Comparison of ENCODE assay signal across 7 cellular contexts in the genomic region with DNA sequence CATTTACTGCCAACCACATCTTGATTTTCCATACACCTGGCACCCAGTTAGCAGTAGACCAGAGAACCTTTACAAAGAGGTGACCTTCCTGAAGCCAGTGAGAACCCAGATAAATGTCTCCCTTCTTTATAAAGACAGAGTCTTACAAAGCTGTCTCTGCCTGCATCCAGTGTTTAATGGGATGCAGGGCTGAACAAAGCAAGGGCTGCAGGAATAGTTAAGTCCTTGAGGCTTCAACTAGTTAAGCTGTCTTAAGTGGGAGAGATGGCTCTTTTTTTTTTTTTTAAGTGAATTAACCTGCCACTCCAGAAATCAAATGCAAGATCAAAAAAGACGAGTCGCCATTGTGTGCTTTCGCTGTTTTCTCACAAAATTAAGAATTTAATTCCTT. TPM values are rescaled to one million over a fixed set of nuclear protein-coding genes. Genes with fewer than 3 reads are reported as not detected.
DNase-seq lines count a peak whose midpoint lies in the region; ATAC-seq and TF ChIP-seq lines count a peak whose summit lies in the region.

No MANE protein-coding gene starts in this region.

- H3K36me3 ChIP-seq in iPS-15b (ENCODE audit: control insufficient read depth, insufficient read depth, low read length), result no peaks in the 10 kb centered on the region

- H3K27me3 ChIP-seq in iPS-15b (ENCODE audit: control insufficient read depth, insufficient read depth, low read length), result no peaks in the 10 kb centered on the region

- no peak for ATAC-seq in activated CD8-positive, alpha-beta T cell treated with anti-CD3 and anti-CD28 coated beads, Interleukin-2, amount 10 ng/mL, durations not matched to agents 7 days and 5 days
- no peak for ATAC-seq in stimulated activated memory B cell treated with anti-CD40 and anti-IgM and Interleukin-4, amounts not matched to agents 10 μg/mL and 1 μg/mL and 100 μg/mL, for 72 hours
- no peak for ATAC-seq in HG03565 (IDR thresholded peaks at IDR 0.05; ENCODE audit: unreplicated experiment)

- peaks cover 3% of the 10 kb centered on the region; the same call in 1 of the 2 replicates for H3K27me3 Mint-ChIP-seq in HFFc6 (ENCODE audit: insufficient read depth)
- H3K27me3 Mint-ChIP-seq in activated CD8-positive, alpha-beta T cell treated with anti-CD3 and anti-CD28 coated beads, Interleukin-2, amount 10 ng/mL, durations not matched to agents 7 days and 5 days (ENCODE audit: low read depth), result no peaks in the 10 kb centered on the region
- no peaks in the 10 kb centered on the region for H3K27me3 Mint-ChIP-seq in stimulated activated memory B cell treated with anti-CD40 and anti-IgM and Interleukin-4, amounts not matched to agents 10 μg/mL and 1 μg/mL and 100 μg/mL, for 72 hours

- DNase-seq in HFFc6 (no peak), GM19240 (ENCODE audit: insufficient read length, low spot score) (no peak), NCI-H526 treated with DMSO at 0.1 percent for 48 hours (lab: John Stamatoyannopoulos, UW) (no peak)
- DNase-seq in activated CD8-positive, alpha-beta T cell treated with anti-CD3 and anti-CD28 coated beads, Interleukin-2, amount 10 ng/mL, durations not matched to agents 7 days and 5 days, result no peak

- peak overlapping the region; percentile 99 for H3K27ac Mint-ChIP-seq in HFFc6
- peak overlapping the region; percentile 97 for H3K27ac Mint-ChIP-seq in activated CD8-positive, alpha-beta T cell treated with anti-CD3 and anti-CD28 coated beads, Interleukin-2, amount 10 ng/mL, durations not matched to agents 7 days and 5 days
- H3K27ac Mint-ChIP-seq in stimulated activated memory B cell treated with anti-CD40 and anti-IgM and Interleukin-4, amounts not matched to agents 10 μg/mL and 1 μg/mL and 100 μg/mL, for 72 hours, result peak overlapping the region; percentile 97

- H3K9ac ChIP-seq in iPS-15b (ENCODE audit: low read depth, low read length), result no peak overlapping the region

- H3K9me3 ChIP-seq in iPS-15b (ENCODE audit: control insufficient read depth, insufficient read depth, low read length), result no peaks in the 10 kb centered on the region

- CTCF ChIA-PET in activated CD8-positive, alpha-beta T cell treated with anti-CD3 and anti-CD28 coated beads, Interleukin-2, amount 10 ng/mL, durations not matched to agents 7 days and 5 days (lab: Charles Lee), result interaction anchor here (1.4 to 14.0 kb wide), 11 partner anchors 9 to 454 kb away, joined by 8 to 1017 read pairs (median 42); no protein-coding TSS in a partner anchor

- H3K9me3 Mint-ChIP-seq in HFFc6, result no peaks in the 10 kb centered on the region
- H3K9me3 Mint-ChIP-seq in activated CD8-positive, alpha-beta T cell treated with anti-CD3 and anti-CD28 coated beads, Interleukin-2, amount 10 ng/mL, durations not matched to agents 7 days and 5 days (ENCODE audit: insufficient read depth), result no peaks in the 10 kb centered on the region
- no peaks in the 10 kb centered on the region for H3K9me3 Mint-ChIP-seq in stimulated activated memory B cell treated with anti-CD40 and anti-IgM and Interleukin-4, amounts not matched to agents 10 μg/mL and 1 μg/mL and 100 μg/mL, for 72 hours

- peaks cover 23% of the 10 kb centered on the region for H3K4me1 ChIP-seq in iPS-15b (ENCODE audit: control insufficient read depth, insufficient read depth, low read length)

- H3K4me1 Mint-ChIP-seq in HFFc6 (ENCODE audit: low read depth), result peaks cover 71% of the 10 kb centered on the region
- peaks cover 45% of the 10 kb centered on the region for H3K4me1 Mint-ChIP-seq in activated CD8-positive, alpha-beta T cell treated with anti-CD3 and anti-CD28 coated beads, Interleukin-2, amount 10 ng/mL, durations not matched to agents 7 days and 5 days (ENCODE audit: low read depth)
- peaks cover 38% of the 10 kb centered on the region for H3K4me1 Mint-ChIP-seq in stimulated activated memory B cell treated with anti-CD40 and anti-IgM and Interleukin-4, amounts not matched to agents 10 μg/mL and 1 μg/mL and 100 μg/mL, for 72 hours

- peak overlapping the region; percentile 100 for H3K4me3 Mint-ChIP-seq in HFFc6
- peak overlapping the region; percentile 100 for H3K4me3 Mint-ChIP-seq in activated CD8-positive, alpha-beta T cell treated with anti-CD3 and anti-CD28 coated beads, Interleukin-2, amount 10 ng/mL, durations not matched to agents 7 days and 5 days
- H3K4me3 Mint-ChIP-seq in stimulated activated memory B cell treated with anti-CD40 and anti-IgM and Interleukin-4, amounts not matched to agents 10 μg/mL and 1 μg/mL and 100 μg/mL, for 72 hours, result peak overlapping the region; percentile 96

- H3K4me3 ChIP-seq in iPS-15b (ENCODE audit: low read depth, low read length), result peak overlapping the region; percentile 80

- peaks cover 22% of the 10 kb centered on the region for H3K36me3 Mint-ChIP-seq in HFFc6 (ENCODE audit: low read depth)
- H3K36me3 Mint-ChIP-seq in activated CD8-positive, alpha-beta T cell treated with anti-CD3 and anti-CD28 coated beads, Interleukin-2, amount 10 ng/mL, durations not matched to agents 7 days and 5 days (ENCODE audit: low read depth), result peaks cover 19% of the 10 kb centered on the region
- H3K36me3 Mint-ChIP-seq in stimulated activated memory B cell treated with anti-CD40 and anti-IgM and Interleukin-4, amounts not matched to agents 10 μg/mL and 1 μg/mL and 100 μg/mL, for 72 hours, result peaks cover 6% of the 10 kb centered on the region

- no peak for TF ChIP-seq CTCF in HFFc6 (IDR thresholded peaks at IDR 0.05)

- POLR2A ChIA-PET in activated CD8-positive, alpha-beta T cell treated with anti-CD3 and anti-CD28 coated beads, Interleukin-2, amount 10 ng/mL, durations not matched to agents 7 days and 5 days (lab: Charles Lee), result interaction anchor here (0.6 to 4.0 kb wide), 8 partner anchors 13 to 438 kb away, joined by 3 to 32 read pairs (median 4); partner anchors contain the start of genes GNAI3 and GSTM1

RNA-seq across cellular contexts. Expression of gene AHCYL1, which starts 1.5 kb away (rescaled TPM):
- 10 to 100 TPM; 73.4 to 87.1 (median 74.7) TPM for total RNA-seq in HFFc6 (2021; fragmentation: NEBNext Ultra II Directional; extraction: Animal tissue kit (Norgen Biotek cat#: 25700))
- 10 to 100 TPM; 55.0 to 64.5 TPM for total RNA-seq in activated CD8-positive, alpha-beta T cell treated with anti-CD3 and anti-CD28 coated beads, Interleukin-2, amount 10 ng/mL, durations not matched to agents 7 days and 5 days

RNA-seq across cellular contexts. Expression of gene STRIP1, which starts 48.4 kb away (rescaled TPM):
- 10 to 100 TPM; 33.2 to 48.4 (median 36.8) TPM for total RNA-seq in HFFc6 (2021; fragmentation: NEBNext Ultra II Directional; extraction: Animal tissue kit (Norgen Biotek cat#: 25700))
- 10 to 100 TPM; 33.2 to 35.9 TPM for total RNA-seq in activated CD8-positive, alpha-beta T cell treated with anti-CD3 and anti-CD28 coated beads, Interleukin-2, amount 10 ng/mL, durations not matched to agents 7 days and 5 days
